ENCODE assay signal across 25 cellular contexts in the genomic region with DNA sequence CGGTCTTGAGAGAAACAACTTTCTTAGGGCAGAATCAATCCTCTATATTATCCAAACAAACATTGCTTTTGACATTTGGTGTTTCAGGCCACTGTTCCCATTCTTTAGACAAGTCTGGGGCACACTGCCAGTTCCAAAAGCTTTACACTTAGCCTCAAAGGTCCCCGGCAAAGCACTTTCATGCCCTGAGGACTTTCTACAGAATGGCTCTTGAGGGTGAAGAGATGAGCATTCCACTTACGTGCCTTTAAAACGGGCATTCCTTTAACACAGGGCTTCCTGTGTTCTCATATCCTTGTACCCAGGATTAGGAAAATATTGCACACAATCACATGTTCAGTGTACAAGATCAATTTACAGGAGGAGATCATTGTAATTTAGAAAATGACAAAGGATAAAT. TPM values are rescaled to one million over a fixed set of nuclear protein-coding genes. Genes with fewer than 3 reads are reported as not detected.
DNase-seq lines count a peak whose midpoint lies in the region; TF ChIP-seq lines count a peak whose summit lies in the region.
"Had no signal": no experiment of that assay in that cellular context is flagged by ENCODE, and none has a peak within 500 bp of the region (broad histone marks: within the 10 kb centered on the region; RNA-seq: fewer than 3 reads in every experiment).

No MANE protein-coding gene starts in this region.

- H3K27ac ChIP-seq in esophagus squamous epithelium, result no peak overlapping the region
- H3K27ac ChIP-seq: foreskin keratinocyte, HL-60 had no signal

- TF ChIP-seq CTCF in esophagus squamous epithelium (IDR thresholded peaks at IDR 0.05), result no peak

- DNase-seq in ELR (ENCODE audit: low read depth), result peak; percentile 15
- peak; percentile 79 for DNase-seq in RPMI7951 (ENCODE audit: low read depth)
- peak; percentile 79 for DNase-seq in epidermal melanocyte (ENCODE audit: insufficient read length, low spot score)
- peak; percentile 61 for DNase-seq in renal cortical epithelial cell (ENCODE audit: low read depth)
- no peak for DNase-seq in esophagus squamous epithelium (lab: John Stamatoyannopoulos, UW)
- no peak for DNase-seq in NCI-H69 (lab: John Stamatoyannopoulos, UW)
- DNase-seq in NCI-H146 (lab: John Stamatoyannopoulos, UW), result no peak
- DNase-seq: activated B cell treated with CpG ODN at 0.5 μM for 24 hours; activated CD4-positive, alpha-beta T cell treated with anti-CD3 and anti-CD28 coated beads, Interleukin-2, amount 50 U/mL, for 4 hours; activated CD8-positive, alpha-beta memory T cell treated with anti-CD3 and anti-CD28 coated beads, Interleukin-2, amount 50 U/mL, for 4 hours; C1 segment of cervical spinal cord; erythroblast; HCEC 1CT; left ventricle myocardium superior; mucosa of descending colon; NCI-H1092; NCI-H187 treated with DMSO at 0.1 percent for 48 hours; NCI-H510A; nephron progenitor cell; SHP77 treated with DMSO at 0.1 percent for 48 hours had no signal

- H3K4me1 ChIP-seq in esophagus squamous epithelium, result no peaks in the 10 kb centered on the region
- H3K4me1 ChIP-seq: foreskin keratinocyte had no signal

- no peaks in the 10 kb centered on the region for H3K36me3 ChIP-seq in esophagus squamous epithelium

- 30 to 32% methylated on average over 4 of the region's 4 CpGs for WGBS in esophagus squamous epithelium, 2 donors

- intact Hi-C loops in esophagus squamous epithelium (cut with DNase I), result no loop called here

- H3K27me3 ChIP-seq in esophagus squamous epithelium, result peaks cover 0 to 6% (median 0%) of the 10 kb centered on the region in 4 donors
- H3K27me3 ChIP-seq: foreskin keratinocyte had no signal

- no peak overlapping the region for H3K4me3 ChIP-seq in esophagus squamous epithelium
- H3K4me3 ChIP-seq: mucosa of descending colon had no signal

- TF ChIP-seq POLR2A in esophagus squamous epithelium (IDR thresholded peaks at IDR 0.05), result no peak

- H3K9me3 ChIP-seq in esophagus squamous epithelium, result peaks cover 0 to 5% (median 0%) of the 10 kb centered on the region in 3 donors
- H3K9me3 ChIP-seq: mucosa of descending colon had no signal

RNA-seq across cellular contexts. Expression of a gene that starts 13.1 kb away (rescaled TPM):
- not detected in 2 replicates for total RNA-seq in RPMI7951 (2014; rRNA removed; shearing (Covaris generic))
- total RNA-seq in renal cortical epithelial cell (1.2 TPM in 1 of 2 replicates, not detected in the other), esophagus squamous epithelium (1 to 10 TPM in 1 of 4 donors, not detected in 3; 1.3 TPM)
- total RNA-seq: activated B cell treated with CpG ODN at 0.5 μM for 24 hours; activated T-helper 2 cell treated with anti-CD3 and anti-CD28 coated beads, Interferon-gamma antibody, Interleukin-2, Interleukin-4, amounts not matched to agents 10 μg/mL and 5 μg/mL and 100 μg/mL, durations not matched to agents 14 hours and 24 hours and 36 hours; foreskin keratinocyte; left ventricle myocardium superior; LHCN-M2; mucosa of descending colon; ureter had no signal

RNA-seq across cellular contexts. Expression of a gene that starts 13.3 kb away (rescaled TPM):
- total RNA-seq in RPMI7951 (2014; rRNA removed; shearing (Covaris generic)), result not detected in 2 replicates
- 1.9 and 11.5 TPM in 2 replicates for total RNA-seq in renal cortical epithelial cell
- 10 to 100 TPM in 2 of 4 donors, 1 to 10 TPM in 1, under 1 TPM in 1; 0.95 to 11.7 (median 5.6) TPM for total RNA-seq in esophagus squamous epithelium
- total RNA-seq: activated B cell treated with CpG ODN at 0.5 μM for 24 hours; activated T-helper 2 cell treated with anti-CD3 and anti-CD28 coated beads, Interferon-gamma antibody, Interleukin-2, Interleukin-4, amounts not matched to agents 10 μg/mL and 5 μg/mL and 100 μg/mL, durations not matched to agents 14 hours and 24 hours and 36 hours; left ventricle myocardium superior; mucosa of descending colon had no signal

Comparison
In these comparisons a context has a peak if more than half of its experiments do, and no peak if none do; other contexts are left out.
1. DNase-seq: peak in ELR (single experiment), RPMI7951 (single experiment), epidermal melanocyte (single experiment) and renal cortical epithelial cell (single experiment); none in esophagus squamous epithelium (single experiment), NCI-H69 (single experiment) and NCI-H146 (single experiment).